Comparison of ENCODE assay signal across 8 cellular contexts in the genomic region with DNA sequence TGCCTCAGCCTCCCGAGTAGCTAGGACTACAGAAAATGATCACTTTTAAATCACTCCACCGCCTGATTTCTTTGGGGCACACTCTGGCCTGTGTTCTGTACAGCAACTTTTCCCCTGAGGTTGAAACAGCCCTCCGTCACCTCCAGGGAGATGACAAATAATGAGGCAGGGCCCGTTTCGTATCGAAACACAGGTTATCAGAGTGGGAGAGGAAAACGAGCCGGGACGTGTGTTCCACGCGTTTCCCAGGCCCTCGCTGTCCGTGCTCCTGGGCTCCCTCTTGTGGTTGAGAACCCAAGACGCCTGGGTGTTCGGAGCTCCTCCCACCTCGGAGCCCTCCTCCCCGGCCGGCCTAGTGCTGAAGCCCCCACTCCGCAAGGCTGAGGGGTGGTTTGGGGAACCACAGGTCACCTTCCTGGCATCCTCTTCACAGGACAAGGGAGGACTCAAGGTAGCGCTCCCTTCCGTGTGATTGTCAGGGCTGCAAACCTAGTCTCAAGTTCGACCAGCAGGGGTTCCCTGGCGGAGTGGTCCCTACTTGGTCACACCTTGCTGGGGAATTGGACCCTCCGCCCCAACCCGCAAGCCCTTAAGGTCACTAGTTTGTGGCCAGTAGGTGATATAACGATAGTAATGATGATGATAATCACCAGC. TPM values are rescaled to one million over a fixed set of nuclear protein-coding genes. Genes with fewer than 3 reads are reported as not detected.
DNase-seq lines count a peak whose midpoint lies in the region; ATAC-seq lines count a peak whose summit lies in the region.

No MANE protein-coding gene starts in this region.

- no peak overlapping the region for H3K27ac Mint-ChIP-seq in memory B cell

- H3K4me3 Mint-ChIP-seq in memory B cell = peak overlapping the region; percentile 82

- ATAC-seq in HG03135 (IDR thresholded peaks at IDR 0.05; ENCODE audit: unreplicated experiment) (peak; percentile 89), memory B cell (ENCODE audit: low read depth) (peak; percentile 94)

- H3K36me3 Mint-ChIP-seq in memory B cell = no peaks in the 10 kb centered on the region

- no peaks in the 10 kb centered on the region for H3K9me3 Mint-ChIP-seq in memory B cell

- peaks cover 14% of the 10 kb centered on the region for H3K4me1 Mint-ChIP-seq in memory B cell

- peaks cover 8% of the 10 kb centered on the region for H3K27me3 Mint-ChIP-seq in memory B cell

- peak; percentile 60 for DNase-seq in NK-92 treated with Interleukin-12 subunit alpha and Interleukin-12 subunit beta, amount 100 ng/mL, for 24 hours (lab: John Stamatoyannopoulos, UW)
- DNase-seq in NK-92 (lab: John Stamatoyannopoulos, UW; ENCODE audit: unreplicated experiment) (no peak), NCI-H460 (ENCODE audit: extremely low read depth, low read depth) (peak; percentile 82), ecto neural progenitor cell (ENCODE audit: low spot score) (peak; percentile 87), memory B cell (ENCODE audit: low spot score in 2 of 2) (peak; percentile 70 to 87)
- peak; percentile 86 to 90 for DNase-seq in activated CD4-positive, alpha-beta T cell treated with anti-CD3 and anti-CD28 coated beads, Interleukin-2, amount 50 U/mL, for 48 hours
- peak; percentile 51 for DNase-seq in stimulated activated CD8-positive, alpha-beta memory T cell treated with anti-CD3 and anti-CD28 coated beads, Interleukin-12 subunit alpha, Interleukin-12 subunit beta, amount 100 ng/mL, for 1 hour (ENCODE audit: low read depth)

RNA-seq across cellular contexts. Expression of gene ATP6V1B1, which starts 12.8 kb away (rescaled TPM):
- total RNA-seq in NCI-H460 (2014; rRNA removed; shearing (Covaris generic)) = 2.3 and 3.7 TPM in 2 replicates
- 9.5 and 10.6 TPM in 2 replicates for polyA plus RNA-seq in NCI-H460 (2014; cell fraction: nucleus; rRNA removed)

RNA-seq across cellular contexts. Expression of gene ANKRD53, which starts 30.0 kb away (rescaled TPM):
- total RNA-seq in NCI-H460 (2014; rRNA removed; shearing (Covaris generic)) = not detected in 2 replicates
- not detected in 2 replicates for polyA plus RNA-seq in NCI-H460 (2014; cell fraction: nucleus; rRNA removed)

RNA-seq across cellular contexts. Expression of gene TEX261, which starts 46.2 kb away (rescaled TPM):
- total RNA-seq in NCI-H460 (2014; rRNA removed; shearing (Covaris generic)) = 27.6 and 31.6 TPM in 2 replicates
- 36.0 and 49.1 TPM in 2 replicates for polyA plus RNA-seq in NCI-H460 (2014; cell fraction: nucleus; rRNA removed)

RNA-seq across cellular contexts. Expression of gene VAX2, which starts 48.1 kb away (rescaled TPM):
- 3.7 and 3.9 TPM in 2 replicates for total RNA-seq in NCI-H460 (2014; rRNA removed; shearing (Covaris generic))
- 20.3 and 29.7 TPM in 2 replicates for polyA plus RNA-seq in NCI-H460 (2014; cell fraction: nucleus; rRNA removed)
